12 cellular contexts compared by ENCODE assay signal in the genomic region with DNA sequence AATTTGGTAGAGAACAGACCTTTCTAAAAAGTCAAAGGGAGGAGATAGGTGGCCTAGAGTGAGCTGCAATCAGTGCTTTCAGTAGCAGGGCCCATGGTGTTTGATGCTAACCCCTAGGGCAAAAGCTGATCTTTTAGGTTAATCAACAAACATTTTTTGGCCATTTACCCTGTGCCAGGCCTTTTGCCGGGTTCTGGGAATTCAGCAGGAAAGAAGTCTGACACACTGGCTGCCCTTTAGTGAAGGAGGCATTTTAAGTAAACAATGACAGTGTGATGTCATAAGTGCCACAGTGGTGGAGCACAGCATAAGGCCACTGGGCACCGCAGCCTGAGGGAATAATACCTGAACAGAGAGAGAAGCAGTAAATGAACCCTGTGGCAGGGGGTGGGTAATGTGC. TPM values are rescaled to one million over a fixed set of nuclear protein-coding genes. Genes with fewer than 3 reads are reported as not detected.
DNase-seq lines count a peak whose midpoint lies in the region; ATAC-seq and TF ChIP-seq lines count a peak whose summit lies in the region.
"Had no signal": no experiment of that assay in that cellular context is flagged by ENCODE, and none has a peak within 500 bp of the region (broad histone marks: within the 10 kb centered on the region; RNA-seq: fewer than 3 reads in every experiment).

No MANE protein-coding gene starts in this region.

- peaks cover 35% of the 10 kb centered on the region for H3K4me1 ChIP-seq in mammary epithelial cell (ENCODE audit: insufficient read depth, low read length)
- H3K4me1 ChIP-seq in uterus: peaks cover 8 to 9% of the 10 kb centered on the region in 2 donors

- H3K27me3 Mint-ChIP-seq in MCF 10A (ENCODE audit: insufficient read depth, unreplicated experiment) (no peaks in the 10 kb centered on the region), mesothelial cell of epicardium (ENCODE audit: low read depth) (no peaks in the 10 kb centered on the region)
- H3K27me3 Mint-ChIP-seq in activated T-cell treated with anti-CD3 and anti-CD28 coated beads, Interleukin-2, amount 50 U/mL, for 24 hours: peaks cover 72% of the 10 kb centered on the region

- no peak overlapping the region for H3K4me2 ChIP-seq in mammary epithelial cell (ENCODE audit: insufficient read depth, low read depth, low read length)

- peaks cover 22% of the 10 kb centered on the region for H3K4me1 Mint-ChIP-seq in MCF 10A (ENCODE audit: insufficient read depth, unreplicated experiment)
- peaks cover 52% of the 10 kb centered on the region for H3K4me1 Mint-ChIP-seq in mesothelial cell of epicardium
- H3K4me1 Mint-ChIP-seq in activated T-cell treated with anti-CD3 and anti-CD28 coated beads, Interleukin-2, amount 50 U/mL, for 24 hours (ENCODE audit: low read depth): peaks cover 16% of the 10 kb centered on the region

- ATAC-seq in HG02610 (IDR thresholded peaks at IDR 0.05; ENCODE audit: unreplicated experiment): no peak

- no peak overlapping the region for H3K4me3 ChIP-seq in mammary epithelial cell (replicated peaks in 1 of 3; ENCODE audit: insufficient read depth in 1 of 3, low read depth in 2 of 3, low read length in 3 of 3)
- no peak overlapping the region for H3K4me3 ChIP-seq in dorsolateral prefrontal cortex
- H3K4me3 ChIP-seq in uterus: no peak overlapping the region

- in situ Hi-C loops in mammary epithelial cell (cut with MboI; ENCODE audit: low sequenced_read_pairs in 2 of 2): loop anchor here (25.0 kb wide), 1 partner anchor 420 kb away; no protein-coding TSS in a partner anchor

- no peak overlapping the region for H2AFZ ChIP-seq in mammary epithelial cell (ENCODE audit: low read depth, low read length)

- H3K9ac ChIP-seq in mammary epithelial cell (ENCODE audit: insufficient read depth, low read length): no peak overlapping the region

- no peak overlapping the region for H3K27ac ChIP-seq in mammary epithelial cell (ENCODE audit: insufficient read depth, low read depth, low read length)
- peak overlapping the region in 55 of 59 donors; percentile 5 to 97 (median 87) for H3K27ac ChIP-seq in dorsolateral prefrontal cortex
- H3K27ac ChIP-seq in uterus: peak overlapping the region; percentile 93 to 96

- 96% methylated on average over 2 of the region's 2 CpGs for WGBS in mammary epithelial cell (ENCODE audit: low coverage, missing lambda C conversion rate)

- dilution Hi-C loops in mammary epithelial cell (cut with HindIII; ENCODE audit: low sequenced_read_pairs): no loop called here

- CTCF ChIA-PET in MCF 10A (lab: Yijun Ruan, JAX): interaction anchor here (0.6 to 2.2 kb wide), 4 partner anchors 9 to 892 kb away, joined by 3 to 9 read pairs (median 4); no protein-coding TSS in a partner anchor
- CTCF ChIA-PET in mammary epithelial cell (lab: Charles Lee; ENCODE audit: low non-redundant PET): no interaction called here

- intact Hi-C loops in MCF 10A (cut with micrococcal nuclease) (loop anchor here (5.0 kb wide), 1 partner anchor 135 kb away; no protein-coding TSS in a partner anchor), mammary epithelial cell (cut with micrococcal nuclease) (no loop called here), dorsolateral prefrontal cortex (cut with DNase I) (no loop called here), uterus (cut with DNase I; ENCODE audit: low total_unique reads) (loop anchor here (10.0 kb wide), 1 partner anchor 148 kb away; a partner anchor contains a TSS)

- H3K36me3 ChIP-seq in mammary epithelial cell (ENCODE audit: insufficient read depth, low read length): no peaks in the 10 kb centered on the region
- no peaks in the 10 kb centered on the region for H3K36me3 ChIP-seq in uterus

- TF ChIP-seq CTCF in MCF 10A (IDR thresholded peaks at IDR 0.05; ENCODE audit: unreplicated experiment): no peak
- no peak for TF ChIP-seq CTCF in mammary epithelial cell (conservative IDR thresholded peaks at IDR 0.05 in 1 of 2, IDR thresholded peaks at IDR 0.05 in 1 of 2; ENCODE audit: extremely low read depth in 1 of 2, insufficient read depth in 1 of 2, low read depth in 1 of 2, low read length in 2 of 2)
- no peak for TF ChIP-seq CTCF in dorsolateral prefrontal cortex (IDR thresholded peaks at IDR 0.05 in 54 of 56, conservative IDR thresholded peaks at IDR 0.05 in 2 of 56; ENCODE audit: low read depth in 1 of 56, partially characterized antibody in 56 of 56)
- TF ChIP-seq CTCF in mesothelial cell of epicardium (IDR thresholded peaks at IDR 0.05; ENCODE audit: unreplicated experiment): no peak
- TF ChIP-seq CTCF in uterus (IDR thresholded peaks at IDR 0.05): no peak

- BruUV-seq in MCF 10A (replicated peaks; lab: Mats Ljungman, UMichigan) (no TSS peak), mammary epithelial cell (replicated peaks; lab: Mats Ljungman, UMichigan) (no TSS peak)

- peak overlapping the region; percentile 83 for H3K4me3 Mint-ChIP-seq in MCF 10A (ENCODE audit: unreplicated experiment)
- H3K4me3 Mint-ChIP-seq in mesothelial cell of epicardium: no peak overlapping the region
- H3K4me3 Mint-ChIP-seq in activated T-cell treated with anti-CD3 and anti-CD28 coated beads, Interleukin-2, amount 50 U/mL, for 24 hours: no peak overlapping the region

- peak overlapping the region; percentile 97 for H3K27ac Mint-ChIP-seq in MCF 10A (ENCODE audit: low read depth, unreplicated experiment)
- peak overlapping the region; percentile 100 for H3K27ac Mint-ChIP-seq in mesothelial cell of epicardium
- no peak overlapping the region for H3K27ac Mint-ChIP-seq in activated T-cell treated with anti-CD3 and anti-CD28 coated beads, Interleukin-2, amount 50 U/mL, for 24 hours

- H3K27me3 ChIP-seq in mammary epithelial cell (ENCODE audit: insufficient read depth, low read length): no peaks in the 10 kb centered on the region
- H3K27me3 ChIP-seq in dorsolateral prefrontal cortex: no peaks in the 10 kb centered on the region
- no peaks in the 10 kb centered on the region for H3K27me3 ChIP-seq in uterus

- H3K9me3 ChIP-seq in mammary epithelial cell (replicated peaks; ENCODE audit: insufficient read depth, low read length) (no peaks in the 10 kb centered on the region), uterus (no peaks in the 10 kb centered on the region)

- no peak for TF ChIP-seq POLR2A in uterus (IDR thresholded peaks at IDR 0.05)

- H3K36me3 Mint-ChIP-seq in MCF 10A (ENCODE audit: insufficient read depth, unreplicated experiment): no peaks in the 10 kb centered on the region
- no peaks in the 10 kb centered on the region for H3K36me3 Mint-ChIP-seq in mesothelial cell of epicardium
- H3K36me3 Mint-ChIP-seq in activated T-cell treated with anti-CD3 and anti-CD28 coated beads, Interleukin-2, amount 50 U/mL, for 24 hours (ENCODE audit: low read depth): no peaks in the 10 kb centered on the region

- peaks cover 24% of the 10 kb centered on the region for H3K79me2 ChIP-seq in mammary epithelial cell (ENCODE audit: insufficient read depth, low read length)

- POLR2A ChIA-PET in MCF 10A (lab: Yijun Ruan, JAX): interaction anchor here (0.5 to 1.0 kb wide), 2 partner anchors 51 to 431 kb away, joined by 3 to 4 read pairs; no protein-coding TSS in a partner anchor

- DNase-seq in MCF 10A (ENCODE audit: unreplicated experiment): peak; percentile 38
- no peak for DNase-seq in mammary epithelial cell
- DNase-seq in dorsolateral prefrontal cortex: peak in 1 of 10 donors; percentile 22
- DNase-seq in mesothelial cell of epicardium (ENCODE audit: low spot score in 2 of 2, unreplicated experiment in 2 of 2): no peak
- DNase-seq in uterus: peak in 1 of 2 donors; percentile 35
- no peak for DNase-seq in activated T-cell treated with anti-CD3 and anti-CD28 coated beads, Interleukin-2, amount 50 U/mL, for 24 hours
- DNase-seq in NAMALWA (ENCODE audit: low spot score): no peak
- DNase-seq: NCI-H1436 treated with DMSO at 0.1 percent for 48 hours, SIG-M5 had no signal

- no peaks in the 10 kb centered on the region for H3K9me3 Mint-ChIP-seq in MCF 10A (ENCODE audit: unreplicated experiment)
- no peaks in the 10 kb centered on the region for H3K9me3 Mint-ChIP-seq in mesothelial cell of epicardium
- H3K9me3 Mint-ChIP-seq in activated T-cell treated with anti-CD3 and anti-CD28 coated beads, Interleukin-2, amount 50 U/mL, for 24 hours: no peaks in the 10 kb centered on the region

- H4K20me1 ChIP-seq in mammary epithelial cell (ENCODE audit: insufficient read depth, low read length): no peaks in the 10 kb centered on the region

RNA-seq across cellular contexts. Expression of a gene that starts 29.0 kb away (rescaled TPM):
- total RNA-seq in MCF 10A (2022) (not detected in 2 replicates), mammary epithelial cell (not detected), dorsolateral prefrontal cortex (1 to 10 TPM in 11 of 120 experiments, under 1 TPM in 38, not detected in 71; 0.32 to 2.0 (median 0.72) TPM), mesothelial cell of epicardium (0.44 to 0.45 TPM in 2 of 3 replicates, not detected in the other), uterus (not detected)
- not detected for polyA plus RNA-seq in mammary epithelial cell
- polyA minus RNA-seq in mammary epithelial cell: not detected
- total RNA-seq: activated CD8-positive, alpha-beta memory T cell treated with anti-CD3 and anti-CD28 coated beads for 36 hours; cardiac septum had no signal

RNA-seq across cellular contexts. Expression of a gene that starts 40.3 kb away (rescaled TPM):
- 3.6 and 4.2 TPM in 2 replicates for total RNA-seq in MCF 10A (2022)
- total RNA-seq in mammary epithelial cell: 10 to 100 TPM; 11.7 to 18.7 TPM
- 10.5 TPM for polyA plus RNA-seq in mammary epithelial cell
- polyA minus RNA-seq in mammary epithelial cell: 25.8 TPM
- total RNA-seq in dorsolateral prefrontal cortex: 10 to 100 TPM; 11.4 to 40.0 (median 19.2) TPM
- 24.4 to 30.9 TPM (median 28.5 TPM) in 3 replicates for total RNA-seq in mesothelial cell of epicardium
- total RNA-seq in uterus: 10 to 100 TPM in 3 of 4 donors, 1 to 10 TPM in 1; 5.9 to 25.1 (median 10.2) TPM

Comparison
In these comparisons a context has a peak if more than half of its experiments do, and no peak if none do; other contexts are left out.
1. intact Hi-C loops: an anchor here in MCF 10A (5.0 kb wide) and uterus (10.0 kb wide); none called in mammary epithelial cell and dorsolateral prefrontal cortex.